Comparison of ENCODE assay signal across 8 cellular contexts in the genomic region with DNA sequence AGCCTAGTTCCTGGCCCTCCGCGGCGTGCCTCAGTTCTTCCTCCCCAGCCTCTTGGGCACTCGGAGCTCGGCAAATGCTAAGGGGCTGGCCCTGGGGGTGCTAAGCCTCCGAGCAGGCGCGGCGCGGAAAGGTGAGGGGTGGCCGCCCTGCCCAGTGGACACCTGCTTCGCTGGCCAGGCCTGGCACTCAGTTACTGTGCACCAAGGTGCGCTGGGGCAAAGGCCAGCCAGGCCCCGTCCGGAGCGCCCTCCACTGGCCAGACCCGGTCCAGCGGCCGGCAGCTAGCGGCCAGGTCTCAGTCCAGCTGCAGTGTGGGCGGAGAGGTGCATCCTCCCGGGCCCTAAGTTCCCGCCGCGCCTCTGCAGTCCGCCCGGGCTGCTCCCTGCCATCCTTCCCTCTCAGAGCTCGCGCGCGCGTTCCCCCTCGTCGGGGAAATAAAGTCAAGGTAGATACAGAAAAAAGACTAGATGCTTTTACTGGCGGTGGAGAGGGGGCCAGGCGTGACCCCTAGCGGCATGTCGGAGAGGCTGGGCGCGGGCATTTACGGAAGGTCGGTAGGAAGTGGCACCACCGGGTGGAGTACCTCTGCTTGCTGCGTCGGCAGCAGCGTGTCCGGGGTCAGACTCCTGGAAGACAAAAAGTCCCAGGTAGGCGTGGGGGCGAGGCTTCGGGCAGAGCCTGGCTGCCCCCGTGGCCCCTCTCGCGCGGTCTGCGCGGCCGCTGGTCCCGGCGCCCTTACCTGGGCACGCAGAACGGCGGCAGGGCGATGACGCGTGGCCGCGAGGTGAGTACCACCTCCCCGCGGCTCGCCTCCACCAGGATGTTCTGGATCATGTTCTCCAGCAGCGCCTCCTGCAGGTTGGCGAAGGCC. TPM values are rescaled to one million over a fixed set of nuclear protein-coding genes. Genes with fewer than 3 reads are reported as not detected.
DNase-seq lines count a peak whose midpoint lies in the region; ATAC-seq, FAIRE-seq and TF ChIP-seq lines count a peak whose summit lies in the region.

No MANE protein-coding gene starts in this region.

- POLR2A ChIA-PET in activated CD4-positive, alpha-beta memory T cell treated with anti-CD3 and anti-CD28 coated beads, Interleukin-2, amount 10 ng/mL, durations not matched to agents 7 days and 5 days (lab: Charles Lee), result interaction anchor here (1.1 to 1.2 kb wide), 2 partner anchors 21 to 23 kb away, joined by 3 to 4 read pairs; no protein-coding TSS in a partner anchor

- H3K9me3 ChIP-seq in esophagus squamous epithelium (no peaks in the 10 kb centered on the region), pancreas (no peaks in the 10 kb centered on the region)

- 0 to 20% methylated on average over 2 to 7 of the region's 72 CpGs for WGBS in esophagus squamous epithelium, 2 donors
- 0 to 1% methylated on average over 66 to 72 of the region's 72 CpGs for WGBS in pancreas, 2 donors

- CTCF ChIA-PET in activated CD4-positive, alpha-beta memory T cell treated with anti-CD3 and anti-CD28 coated beads, Interleukin-2, amount 10 ng/mL, durations not matched to agents 7 days and 5 days (lab: Charles Lee), result interaction anchor here (1.2 to 1.5 kb wide), 2 partner anchors 21 to 104 kb away, joined by 4 read pairs; no protein-coding TSS in a partner anchor

- TF ChIP-seq CTCF in esophagus squamous epithelium (IDR thresholded peaks at IDR 0.05) (peak in 4 of 6 experiments; percentile 28 to 67 (median 51)), pancreas (IDR thresholded peaks at IDR 0.05) (peak; percentile 52 to 59 (median 55))

- H3K27ac Mint-ChIP-seq in activated CD4-positive, alpha-beta memory T cell treated with anti-CD3 and anti-CD28 coated beads, Interleukin-2, amount 10 ng/mL, durations not matched to agents 7 days and 5 days, result no peak overlapping the region

- H3K4me1 ChIP-seq in esophagus squamous epithelium, result peaks cover 22 to 56% (median 23%) of the 10 kb centered on the region in 3 donors
- H3K4me1 ChIP-seq in pancreas, result peaks cover 0 to 15% (median 7%) of the 10 kb centered on the region in 3 donors

- ATAC-seq in pancreas (peak; percentile 63 to 80 (median 71)), GM18520 (IDR thresholded peaks at IDR 0.05; ENCODE audit: unreplicated experiment) (no peak)

- intact Hi-C loops in esophagus squamous epithelium (cut with DNase I), result no loop called here
- intact Hi-C loops in pancreas (cut with DNase I), result no loop called here

- peak; percentile 26 for DNase-seq in EL
- DNase-seq in NCI-H187 (lab: John Stamatoyannopoulos, UW), result peak; percentile 32 to 54
- DNase-seq in activated CD4-positive, alpha-beta memory T cell treated with anti-CD3 and anti-CD28 coated beads, Interleukin-2, amount 10 ng/mL, durations not matched to agents 7 days and 5 days, result peak; percentile 43
- DNase-seq in esophagus squamous epithelium (lab: John Stamatoyannopoulos, UW), result no peak
- DNase-seq in pancreas, result peak; percentile 85 to 95 (median 92)
- DNase-seq in GOT3 (lab: John Stamatoyannopoulos, UW), result no peak
- DNase-seq in cerebellar nuclear complex (lab: John Stamatoyannopoulos, UW), result no peak

- H3K27ac ChIP-seq in esophagus squamous epithelium (peak overlapping the region; percentile 22 to 83 (median 53)), pancreas (peak overlapping the region; percentile 82 to 96 (median 92))

- no peaks in the 10 kb centered on the region for H3K9me3 Mint-ChIP-seq in activated CD4-positive, alpha-beta memory T cell treated with anti-CD3 and anti-CD28 coated beads, Interleukin-2, amount 10 ng/mL, durations not matched to agents 7 days and 5 days

- H3K27me3 Mint-ChIP-seq in activated CD4-positive, alpha-beta memory T cell treated with anti-CD3 and anti-CD28 coated beads, Interleukin-2, amount 10 ng/mL, durations not matched to agents 7 days and 5 days, result peaks cover 67% of the 10 kb centered on the region

- peaks cover 7% of the 10 kb centered on the region for H3K4me1 Mint-ChIP-seq in activated CD4-positive, alpha-beta memory T cell treated with anti-CD3 and anti-CD28 coated beads, Interleukin-2, amount 10 ng/mL, durations not matched to agents 7 days and 5 days

- no peak for TF ChIP-seq POLR2A in esophagus squamous epithelium (IDR thresholded peaks at IDR 0.05)

- H3K4me3 ChIP-seq in esophagus squamous epithelium (peak overlapping the region; percentile 21 to 56 (median 46)), pancreas (peak overlapping the region; percentile 42 to 83 (median 50))

- peaks cover 14 to 93% (median 32%) of the 10 kb centered on the region in 4 donors for H3K27me3 ChIP-seq in esophagus squamous epithelium
- H3K27me3 ChIP-seq in pancreas, result no peaks in the 10 kb centered on the region

- H3K36me3 ChIP-seq in esophagus squamous epithelium, result no peaks in the 10 kb centered on the region
- no peaks in the 10 kb centered on the region for H3K36me3 ChIP-seq in pancreas

- H3K4me3 Mint-ChIP-seq in activated CD4-positive, alpha-beta memory T cell treated with anti-CD3 and anti-CD28 coated beads, Interleukin-2, amount 10 ng/mL, durations not matched to agents 7 days and 5 days, result no peak overlapping the region

- no peak for FAIRE-seq in pancreas (lab: Jason Lieb, UNC)

- H3K36me3 Mint-ChIP-seq in activated CD4-positive, alpha-beta memory T cell treated with anti-CD3 and anti-CD28 coated beads, Interleukin-2, amount 10 ng/mL, durations not matched to agents 7 days and 5 days (ENCODE audit: low read depth), result no peaks in the 10 kb centered on the region

RNA-seq across cellular contexts. Expression of a gene that starts 9.4 kb away (rescaled TPM):
- total RNA-seq in activated CD4-positive, alpha-beta memory T cell treated with anti-CD3 and anti-CD28 coated beads, Interleukin-2, amount 10 ng/mL, durations not matched to agents 7 days and 5 days, result not detected
- total RNA-seq in esophagus squamous epithelium (not detected), pancreas (10 to 100 TPM in 2 of 6 donors, 1 to 10 TPM in 4; 3.7 to 29.6 (median 7.4) TPM)
- polyA plus RNA-seq in pancreas, result 100 to 1,000 TPM in 1 of 2 donors, 10 to 100 TPM in 1; 66.3 to 314 TPM

RNA-seq across cellular contexts. Expression of a gene that starts 17.6 kb away (rescaled TPM):
- total RNA-seq in activated CD4-positive, alpha-beta memory T cell treated with anti-CD3 and anti-CD28 coated beads, Interleukin-2, amount 10 ng/mL, durations not matched to agents 7 days and 5 days, result not detected
- 1 to 10 TPM in 1 of 4 donors, not detected in 3; 2.1 TPM for total RNA-seq in esophagus squamous epithelium
- 1 to 10 TPM in 2 of 6 donors, under 1 TPM in 4; 0.35 to 3.1 (median 0.72) TPM for total RNA-seq in pancreas
- polyA plus RNA-seq in pancreas, result 10 to 100 TPM in 1 of 2 donors, 1 to 10 TPM in 1; 3.9 to 32.6 TPM

RNA-seq across cellular contexts. Expression of a gene that starts 38.7 kb away (rescaled TPM):
- not detected for total RNA-seq in activated CD4-positive, alpha-beta memory T cell treated with anti-CD3 and anti-CD28 coated beads, Interleukin-2, amount 10 ng/mL, durations not matched to agents 7 days and 5 days
- total RNA-seq in esophagus squamous epithelium (under 1 TPM in 1 of 4 donors, not detected in 3; 0.19 TPM), pancreas (under 1 TPM; 0.06 to 0.22 (median 0.12) TPM)
- under 1 TPM; 0.19 to 0.38 TPM for polyA plus RNA-seq in pancreas

RNA-seq across cellular contexts. Expression of a gene that starts 43.2 kb away (rescaled TPM):
- not detected for total RNA-seq in activated CD4-positive, alpha-beta memory T cell treated with anti-CD3 and anti-CD28 coated beads, Interleukin-2, amount 10 ng/mL, durations not matched to agents 7 days and 5 days
- total RNA-seq in esophagus squamous epithelium (not detected), pancreas (1 to 10 TPM in 2 of 6 donors, under 1 TPM in 4; 0.19 to 1.7 (median 0.65) TPM)
- polyA plus RNA-seq in pancreas, result 1 to 10 TPM; 4.2 to 8.6 TPM

RNA-seq across cellular contexts. Expression of a gene that starts 58.1 kb away (rescaled TPM):
- total RNA-seq in activated CD4-positive, alpha-beta memory T cell treated with anti-CD3 and anti-CD28 coated beads, Interleukin-2, amount 10 ng/mL, durations not matched to agents 7 days and 5 days, result not detected
- total RNA-seq in esophagus squamous epithelium (under 1 TPM in 1 of 4 donors, not detected in 3; 0.38 TPM), pancreas (under 1 TPM in 2 of 6 donors, not detected in 4; 0.09 to 0.19 TPM)
- polyA plus RNA-seq in pancreas, result under 1 TPM in 1 of 2 donors, not detected in 1; 0.09 TPM

Comparison
In these comparisons a context has a peak if more than half of its experiments do, and no peak if none do; other contexts are left out.
1. DNase-seq: peak in EL (single experiment), NCI-H187 (2 of 2), activated CD4-positive, alpha-beta memory T cell treated with anti-CD3 and anti-CD28 coated beads, Interleukin-2, amount 10 ng/mL, durations not matched to agents 7 days and 5 days (single experiment) and pancreas (6 of 6); none in esophagus squamous epithelium (single experiment), GOT3 (single experiment) and cerebellar nuclear complex (0 of 2).
2. RNA of a gene that starts 9.4 kb away (total RNA-seq): 3.7 to 29.6 TPM in pancreas; not detected in activated CD4-positive, alpha-beta memory T cell treated with anti-CD3 and anti-CD28 coated beads, Interleukin-2, amount 10 ng/mL, durations not matched to agents 7 days and 5 days and not detected in esophagus squamous epithelium; every median in the first group is over 4 times any median in the second.